In genomic region chr14:66009104-66009503, GRCh38 we compare ENCODE assay signal across 11 cellular contexts.
DNase-seq lines count a peak whose midpoint lies in the region; ATAC-seq, FAIRE-seq and TF ChIP-seq lines count a peak whose summit lies in the region.
"Had no signal": no experiment of that assay in that cellular context is flagged by ENCODE, and none has a peak within 500 bp of the region (broad histone marks: within the 10 kb centered on the region; RNA-seq: fewer than 3 reads in every experiment).

No MANE protein-coding gene starts in this region.

- H3K4me3 Mint-ChIP-seq in type B pancreatic cell = no peak overlapping the region
- no peak overlapping the region for H3K4me3 Mint-ChIP-seq in activated CD4-positive, alpha-beta T cell treated with anti-CD3 and anti-CD28 coated beads, Interleukin-2, amount 10 ng/mL, durations not matched to agents 7 days and 5 days

- peaks cover 3% of the 10 kb centered on the region for H3K27me3 Mint-ChIP-seq in type B pancreatic cell
- H3K27me3 Mint-ChIP-seq in activated CD4-positive, alpha-beta T cell treated with anti-CD3 and anti-CD28 coated beads, Interleukin-2, amount 10 ng/mL, durations not matched to agents 7 days and 5 days = peaks cover 23% of the 10 kb centered on the region

- TF ChIP-seq POLR2A in A549 (IDR thresholded peaks at IDR 0.05; ENCODE audit: low read length) = no peak

- TF ChIP-seq RAD21 in A549 (conservative IDR thresholded peaks at IDR 0.05 in 1 of 2, IDR thresholded peaks at IDR 0.05 in 1 of 2) = no peak

- CTCF ChIA-PET in A549 (lab: Yijun Ruan, JAX) = interaction anchor here (1.0 to 2.3 kb wide), 3 partner anchors 10 to 845 kb away, joined by 3 to 5 read pairs (median 3); no protein-coding TSS in a partner anchor
- CTCF ChIA-PET in activated CD4-positive, alpha-beta T cell treated with anti-CD3 and anti-CD28 coated beads, Interleukin-2, amount 10 ng/mL, durations not matched to agents 7 days and 5 days (lab: Charles Lee) = interaction anchor here (1.1 to 1.3 kb wide), 2 partner anchors 40 to 185 kb away, joined by 3 read pairs; no protein-coding TSS in a partner anchor

- TF ChIP-seq CTCF in A549 (IDR thresholded peaks at IDR 0.05) (no peak), HFF-Myc (IDR thresholded peaks at IDR 0.05; ENCODE audit: low read depth, low read length, missing control alignments) (no peak), hepatocyte (IDR thresholded peaks at IDR 0.05; ENCODE audit: poor library complexity) (no peak), type B pancreatic cell (conservative IDR thresholded peaks at IDR 0.05) (no peak)

- H3K4me1 ChIP-seq in A549 (no peaks in the 10 kb centered on the region), hepatocyte (ENCODE audit: insufficient read depth) (peaks cover 5% of the 10 kb centered on the region)
- H3K4me1 ChIP-seq: gastrocnemius medialis had no signal

- H3K9me2 ChIP-seq in hepatocyte (replicated peaks; ENCODE audit: insufficient read depth) = no peaks in the 10 kb centered on the region

- H3K4me2 ChIP-seq in A549 (no peak overlapping the region), hepatocyte (no peak overlapping the region)

- no peak overlapping the region for H3K4me3 ChIP-seq in A549
- H3K4me3 ChIP-seq in HFF-Myc (replicated peaks; ENCODE audit: low read depth, low read length) = no peak overlapping the region
- H3K4me3 ChIP-seq in hepatocyte = no peak overlapping the region
- H3K4me3 ChIP-seq: gastrocnemius medialis had no signal

- peaks cover 5% of the 10 kb centered on the region for H3K9me3 Mint-ChIP-seq in type B pancreatic cell
- peaks cover 3% of the 10 kb centered on the region for H3K9me3 Mint-ChIP-seq in activated CD4-positive, alpha-beta T cell treated with anti-CD3 and anti-CD28 coated beads, Interleukin-2, amount 10 ng/mL, durations not matched to agents 7 days and 5 days

- H3K4me1 Mint-ChIP-seq in type B pancreatic cell (ENCODE audit: unreplicated experiment) = peaks cover 7% of the 10 kb centered on the region
- H3K4me1 Mint-ChIP-seq in activated CD4-positive, alpha-beta T cell treated with anti-CD3 and anti-CD28 coated beads, Interleukin-2, amount 10 ng/mL, durations not matched to agents 7 days and 5 days = peaks cover 4% of the 10 kb centered on the region

- no peaks in the 10 kb centered on the region for H4K20me1 ChIP-seq in hepatocyte (ENCODE audit: insufficient read depth, poor library complexity, severe bottlenecking)

- no peaks in the 10 kb centered on the region for H3K36me3 Mint-ChIP-seq in type B pancreatic cell
- no peaks in the 10 kb centered on the region for H3K36me3 Mint-ChIP-seq in activated CD4-positive, alpha-beta T cell treated with anti-CD3 and anti-CD28 coated beads, Interleukin-2, amount 10 ng/mL, durations not matched to agents 7 days and 5 days (ENCODE audit: low read depth)

- no peak overlapping the region for H2AFZ ChIP-seq in hepatocyte

- peak; percentile 59 to 69; a peak in 5 of 6 replicates for ATAC-seq in A549
- no peak for ATAC-seq in GM18907 (IDR thresholded peaks at IDR 0.05; ENCODE audit: unreplicated experiment)
- no peak for ATAC-seq in GM19463 (IDR thresholded peaks at IDR 0.05; ENCODE audit: unreplicated experiment)
- ATAC-seq: gastrocnemius medialis had no signal

- DNase-seq in A549 (ENCODE audit: low read depth in 1 of 2, low spot score in 1 of 2) (peak; percentile 7 to 48), HFF-Myc (ENCODE audit: extremely low read depth, low read depth) (peak; percentile 12), amniotic stem cell (lab: John Stamatoyannopoulos, UW) (peak; percentile 69), hepatocyte (ENCODE audit: low spot score) (peak; percentile 79), type B pancreatic cell (ENCODE audit: extremely low spot score, unreplicated experiment) (no peak)
- no peak for DNase-seq in activated CD4-positive, alpha-beta T cell treated with anti-CD3 and anti-CD28 coated beads, Interleukin-2, amount 10 ng/mL, durations not matched to agents 7 days and 5 days
- DNase-seq: gastrocnemius medialis, GF-D8, NCI-H1105 treated with DMSO at 0.1 percent for 48 hours had no signal

- no peak for FAIRE-seq in A549 (lab: Jason Lieb, UNC)

- H3K36me3 ChIP-seq in hepatocyte (replicated peaks; ENCODE audit: insufficient read depth, low read depth) = no peaks in the 10 kb centered on the region
- H3K36me3 ChIP-seq: gastrocnemius medialis had no signal

- H3K27ac ChIP-seq in A549 (no peak overlapping the region), hepatocyte (no peak overlapping the region)
- H3K27ac ChIP-seq: gastrocnemius medialis had no signal

- H3K27ac Mint-ChIP-seq in type B pancreatic cell = no peak overlapping the region
- no peak overlapping the region for H3K27ac Mint-ChIP-seq in activated CD4-positive, alpha-beta T cell treated with anti-CD3 and anti-CD28 coated beads, Interleukin-2, amount 10 ng/mL, durations not matched to agents 7 days and 5 days

- H3K9me3 ChIP-seq in A549 (no peaks in the 10 kb centered on the region), hepatocyte (ENCODE audit: low read depth) (no peaks in the 10 kb centered on the region)
- H3K9me3 ChIP-seq: gastrocnemius medialis had no signal

- WGBS in A549 (ENCODE audit: missing lambda C conversion rate) = 18% methylated on average over 1 of the region's 1 CpG
- 27% methylated on average over 1 of the region's 1 CpG for WGBS in hepatocyte (ENCODE audit: low lambda C conversion rate, missing lambda C conversion rate)

- no peaks in the 10 kb centered on the region for H3K79me2 ChIP-seq in hepatocyte

- POLR2A ChIA-PET in A549 (lab: Yijun Ruan, JAX) = no interaction called here
- POLR2A ChIA-PET in activated CD4-positive, alpha-beta T cell treated with anti-CD3 and anti-CD28 coated beads, Interleukin-2, amount 10 ng/mL, durations not matched to agents 7 days and 5 days (lab: Charles Lee) = no interaction called here

- H3K27me3 ChIP-seq in hepatocyte = no peaks in the 10 kb centered on the region

- TF ChIP-seq EP300 in A549 (IDR thresholded peaks at IDR 0.05) = no peak

TF ChIP-seq in A549, 52 proteins besides CTCF, POLR2A, EP300 and RAD21:
- no peak for TF ChIP-seq NFE2L2 (conservative IDR thresholded peaks at IDR 0.05; ENCODE audit: low read length)
- peak; percentile 43 for TF ChIP-seq MAFK (IDR thresholded peaks at IDR 0.05; ENCODE audit: partially characterized antibody)

Comparison
In these comparisons a context has a peak if more than half of its experiments do, and no peak if none do; other contexts are left out.
1. ATAC-seq: peak in A549 (2 of 2); none in GM18907 (single experiment) and GM19463 (single experiment).
2. DNase-seq: peak in A549 (2 of 2), HFF-Myc (single experiment), amniotic stem cell (single experiment) and hepatocyte (single experiment); none in type B pancreatic cell (single experiment) and activated CD4-positive, alpha-beta T cell treated with anti-CD3 and anti-CD28 coated beads, Interleukin-2, amount 10 ng/mL, durations not matched to agents 7 days and 5 days (single experiment).